In genomic region chr11:75939992-75940391, GRCh38 we compare ENCODE assay signal across 17 cellular contexts.
"Had no signal": no experiment of that assay in that cellular context is flagged by ENCODE, and none has a peak within 500 bp of the region (broad histone marks: within the 10 kb centered on the region; RNA-seq: fewer than 3 reads in every experiment).

No MANE protein-coding gene starts in this region.

- ATAC-seq: activated CD8-positive, alpha-beta T cell treated with anti-CD3 and anti-CD28 coated beads for 36 hours; left cardiac atrium; psoas muscle; sciatic nerve; T-helper 17 cell had no signal

- H3K9me3 Mint-ChIP-seq: activated CD8-positive, alpha-beta T cell treated with anti-CD3 and anti-CD28 coated beads for 36 hours; activated naive CD4-positive, alpha-beta T cell treated with anti-CD3 and anti-CD28 coated beads, Interleukin-2, amount 50 U/mL, for 24 hours; neural crest cell had no signal

- H3K27ac ChIP-seq: colonic mucosa, esophagus muscularis mucosa, psoas muscle, stomach, thoracic aorta, WERI-Rb-1 had no signal

- H3K4me3 Mint-ChIP-seq: activated CD8-positive, alpha-beta T cell treated with anti-CD3 and anti-CD28 coated beads for 36 hours; activated naive CD4-positive, alpha-beta T cell treated with anti-CD3 and anti-CD28 coated beads, Interleukin-2, amount 50 U/mL, for 24 hours; neural crest cell; T-helper 17 cell had no signal

- H3K9me3 ChIP-seq: colonic mucosa, esophagus muscularis mucosa, psoas muscle, stomach, thoracic aorta had no signal

- H3K36me3 ChIP-seq: colonic mucosa, esophagus muscularis mucosa, stomach, thoracic aorta, WERI-Rb-1 had no signal

- H3K27me3 Mint-ChIP-seq: activated CD8-positive, alpha-beta T cell treated with anti-CD3 and anti-CD28 coated beads for 36 hours; activated naive CD4-positive, alpha-beta T cell treated with anti-CD3 and anti-CD28 coated beads, Interleukin-2, amount 50 U/mL, for 24 hours; T-helper 17 cell had no signal

- DNase-seq: activated CD4-positive, alpha-beta T cell treated with anti-CD3 and anti-CD28 coated beads for 4 hours; activated CD8-positive, alpha-beta T cell treated with anti-CD3 and anti-CD28 coated beads for 36 hours; activated effector memory CD4-positive, alpha-beta T cell treated with anti-CD3 and anti-CD28 coated beads, Interleukin-2, amount 50 U/mL, for 16 hours; activated T-cell treated with anti-CD3 and anti-CD28 coated beads, Interleukin-2, amount 50 U/mL, for 48 hours; colonic mucosa; foreskin fibroblast; head of caudate nucleus; left cardiac atrium; psoas muscle; stomach; T-helper 17 cell; WERI-Rb-1 had no signal

- H3K27me3 ChIP-seq: colonic mucosa, esophagus muscularis mucosa, stomach had no signal

- H3K27ac Mint-ChIP-seq: activated CD8-positive, alpha-beta T cell treated with anti-CD3 and anti-CD28 coated beads for 36 hours; activated naive CD4-positive, alpha-beta T cell treated with anti-CD3 and anti-CD28 coated beads, Interleukin-2, amount 50 U/mL, for 24 hours; T-helper 17 cell had no signal

- H3K4me1 ChIP-seq: colonic mucosa had no signal

- H3K4me1 Mint-ChIP-seq: neural crest cell had no signal

- H3K36me3 Mint-ChIP-seq: activated naive CD4-positive, alpha-beta T cell treated with anti-CD3 and anti-CD28 coated beads, Interleukin-2, amount 50 U/mL, for 24 hours had no signal

- H3K4me3 ChIP-seq: colonic mucosa, esophagus muscularis mucosa, psoas muscle, stomach, thoracic aorta had no signal
